In genomic region chr3:133821767-133822638, GRCh38 we compare ENCODE assay signal across 8 cellular contexts. TPM values are rescaled to one million over a fixed set of nuclear protein-coding genes. Genes with fewer than 3 reads are reported as not detected.
A peak's percentile ranks its signal among the peaks of the same experiment; 100 is the strongest.
DNase-seq lines count a peak whose midpoint lies in the region; ATAC-seq and TF ChIP-seq lines count a peak whose summit lies in the region.

No MANE protein-coding gene starts in this region.

- in situ Hi-C loops in Panc1 (cut with HindIII; ENCODE audit: low pct_unique_long_range_greater_than_20kb, low sequenced_read_pairs): no loop called here

- no peaks in the 10 kb centered on the region for H3K27me3 ChIP-seq in GM23338 (ENCODE audit: insufficient read depth)
- H3K27me3 ChIP-seq in Panc1 (ENCODE audit: control insufficient read depth, insufficient read depth, low read length): no peaks in the 10 kb centered on the region
- H3K27me3 ChIP-seq in sigmoid colon: no peaks in the 10 kb centered on the region

- H3K4me3 Mint-ChIP-seq in GM23338: peak overlapping the region; percentile 8; the same call in 2 of the 3 replicates

- POLR2A ChIA-PET in Panc1 (lab: Charles Lee): no interaction called here

- peak overlapping the region; percentile 83; the same call in 1 of the 2 replicates for H3K27ac Mint-ChIP-seq in GM23338

- ATAC-seq in GM23338: peak; percentile 86
- ATAC-seq in Panc1: peak; percentile 73
- peak; percentile 54 for ATAC-seq in sciatic nerve
- ATAC-seq in activated CD4-positive, CD25-positive, alpha-beta regulatory T cell treated with anti-CD3 and anti-CD28 coated beads, Interleukin-2, amount 50 U/mL, for 24 hours: no peak

- H3K9me3 Mint-ChIP-seq in GM23338: no peaks in the 10 kb centered on the region

- H4K20me1 ChIP-seq in GM23338 (replicated peaks; ENCODE audit: insufficient read depth): no peaks in the 10 kb centered on the region; the same call in 1 of the 2 replicates

- TF ChIP-seq CTCF in GM23338 (conservative IDR thresholded peaks at IDR 0.05; ENCODE audit: low read depth in 2 of 2): peak; percentile 48 to 60
- no peak; the same call in 1 of the 2 replicates for TF ChIP-seq CTCF in Panc1 (IDR thresholded peaks at IDR 0.05)
- TF ChIP-seq CTCF in foreskin fibroblast (IDR thresholded peaks at IDR 0.05; ENCODE audit: low read depth, low read length): no peak
- TF ChIP-seq CTCF in sigmoid colon (IDR thresholded peaks at IDR 0.05): no peak

- peak; percentile 59 for DNase-seq in GM23338 (ENCODE audit: low spot score)
- peak; percentile 91 for DNase-seq in Panc1 (ENCODE audit: low read depth, low spot score)
- peak; percentile 78 to 80 for DNase-seq in foreskin fibroblast
- DNase-seq in sciatic nerve (ENCODE audit: low spot score): peak; percentile 68
- no peak for DNase-seq in SKM-1 treated with dmso at 0.1 percent for 144 hours (lab: John Stamatoyannopoulos, UW; ENCODE audit: unreplicated experiment)
- no peak for DNase-seq in sigmoid colon
- no peak for DNase-seq in middle frontal gyrus (ENCODE audit: extremely low spot score, low spot score)

- H3K9me2 ChIP-seq in GM23338 (ENCODE audit: insufficient read depth): peaks cover 4% of the 10 kb centered on the region; the same call in 1 of the 2 replicates

- 84 to 86% methylated on average over 8 of the region's 8 CpGs for WGBS in sigmoid colon, 2 donors

- H3K4me3 ChIP-seq in GM23338: no peak overlapping the region
- H3K4me3 ChIP-seq in Panc1 (ENCODE audit: low read depth in 2 of 2, low read length in 2 of 2): no peak overlapping the region
- no peak overlapping the region for H3K4me3 ChIP-seq in foreskin fibroblast (ENCODE audit: low read depth in 1 of 2, low read length in 2 of 2)
- no peak overlapping the region for H3K4me3 ChIP-seq in sigmoid colon

- H3K27ac ChIP-seq in GM23338 (ENCODE audit: low read depth) (no peak overlapping the region), Panc1 (ENCODE audit: low read length) (no peak overlapping the region), sigmoid colon (no peak overlapping the region)

- H3K4me2 ChIP-seq in GM23338: no peak overlapping the region

- peaks cover 20% of the 10 kb centered on the region for H3K4me1 Mint-ChIP-seq in GM23338

- H3K36me3 ChIP-seq in GM23338 (ENCODE audit: insufficient read depth) (peaks cover 23% of the 10 kb centered on the region; the same call in 1 of the 2 replicates), Panc1 (ENCODE audit: control insufficient read depth, insufficient read depth, low read length) (peaks cover 15% of the 10 kb centered on the region), sigmoid colon (peaks cover 11 to 75% (median 18%) of the 10 kb centered on the region in 4 donors)

- peaks cover 64% of the 10 kb centered on the region for H3K36me3 Mint-ChIP-seq in GM23338 (ENCODE audit: low read depth)

- intact Hi-C loops in Panc1 (cut with micrococcal nuclease; ENCODE audit: unreplicated experiment) (no loop called here), sciatic nerve (cut with DNase I) (loop anchor here (5.0 kb wide), 1 partner anchor 105 kb away; no protein-coding TSS in a partner anchor), sigmoid colon (cut with DNase I) (no loop called here)

- H3K4me1 ChIP-seq in GM23338 (ENCODE audit: insufficient read depth) (no peaks in the 10 kb centered on the region), Panc1 (ENCODE audit: control insufficient read depth, insufficient read depth, low read length) (0 out of 2 replicates have a peak, but pooled peaks cover 3% of the 10 kb centered on the region), sigmoid colon (no peaks in the 10 kb centered on the region)

- no peak for TF ChIP-seq EP300 in sigmoid colon (IDR thresholded peaks at IDR 0.05)

- H2AFZ ChIP-seq in GM23338: no peak overlapping the region

- BruUV-seq in Panc1 (replicated peaks; lab: Mats Ljungman, UMichigan): no TSS peak

- no peak for TF ChIP-seq POLR2A in sigmoid colon (IDR thresholded peaks at IDR 0.05)

- H3K79me2 ChIP-seq in GM23338 (replicated peaks; ENCODE audit: insufficient read depth): no peaks in the 10 kb centered on the region

- H3K9me3 ChIP-seq in Panc1 (ENCODE audit: control insufficient read depth, insufficient read depth, low read depth, low read length) (no peaks in the 10 kb centered on the region), sigmoid colon (no peaks in the 10 kb centered on the region)

- CTCF ChIA-PET in Panc1 (lab: Charles Lee): no interaction called here

- H3F3A ChIP-seq in GM23338 (replicated peaks; ENCODE audit: low read depth): peaks cover 8% of the 10 kb centered on the region; the same call in 1 of the 2 replicates

- H3K27me3 Mint-ChIP-seq in GM23338 (ENCODE audit: insufficient read depth, low read depth, poor library complexity): peaks cover 13% of the 10 kb centered on the region

TF ChIP-seq in GM23338, 12 proteins besides CTCF, POLR2A, EP300 and RAD21 (continues in another document):
- no peak for TF ChIP-seq ZNF114 (CRISPR knock-in tag; IDR thresholded peaks at IDR 0.05)
- no peak for TF ChIP-seq REST (IDR thresholded peaks at IDR 0.05; ENCODE audit: unreplicated experiment)
- 0 out of 2 replicates have a peak, but pooled peaks have one; percentile 22 for TF ChIP-seq POLR2AphosphoS5 (IDR thresholded peaks at IDR 0.05; ENCODE audit: low read depth)

RNA-seq across cellular contexts. Expression of gene SRPRB, which starts 16.4 kb away (rescaled TPM):
- 25.3 and 25.6 TPM in 2 replicates for total RNA-seq in GM23338 (2014; rRNA removed; shearing (Covaris generic))
- polyA plus RNA-seq in GM23338 (2016; fragmentation: Nextera tagmentation; extraction: Ambion mirVana): 25.8 and 36.0 TPM in 2 replicates
- total RNA-seq in Panc1 (2021; ENCODE audit: unreplicated experiment): 73.5 TPM
- polyA plus RNA-seq in Panc1 (2012; ENCODE audit: insufficient read length): 63.7 TPM
- total RNA-seq in sciatic nerve: 27.8 TPM
- total RNA-seq in sigmoid colon: 10 to 100 TPM; 10.8 to 20.0 (median 15.8) TPM
- polyA plus RNA-seq in sigmoid colon: 10 to 100 TPM in 1 of 3 donors, 1 to 10 TPM in 2; 4.2 to 33.3 (median 5.5) TPM

Comparison
In these comparisons a context has a peak if more than half of its experiments do, and no peak if none do; other contexts are left out.
1. ATAC-seq: peak in GM23338 (single experiment), Panc1 (single experiment) and sciatic nerve (single experiment); none in activated CD4-positive, CD25-positive, alpha-beta regulatory T cell treated with anti-CD3 and anti-CD28 coated beads, Interleukin-2, amount 50 U/mL, for 24 hours (0 of 2).
2. DNase-seq: peak in GM23338 (single experiment), Panc1 (single experiment), foreskin fibroblast (2 of 2) and sciatic nerve (single experiment); none in SKM-1 treated with dmso at 0.1 percent for 144 hours (single experiment), sigmoid colon (single experiment) and middle frontal gyrus (single experiment).
3. CTCF ChIP-seq: peak in GM23338 (2 of 2); none in Panc1 (single experiment), foreskin fibroblast (single experiment) and sigmoid colon (0 of 4).